In the genomic region with DNA sequence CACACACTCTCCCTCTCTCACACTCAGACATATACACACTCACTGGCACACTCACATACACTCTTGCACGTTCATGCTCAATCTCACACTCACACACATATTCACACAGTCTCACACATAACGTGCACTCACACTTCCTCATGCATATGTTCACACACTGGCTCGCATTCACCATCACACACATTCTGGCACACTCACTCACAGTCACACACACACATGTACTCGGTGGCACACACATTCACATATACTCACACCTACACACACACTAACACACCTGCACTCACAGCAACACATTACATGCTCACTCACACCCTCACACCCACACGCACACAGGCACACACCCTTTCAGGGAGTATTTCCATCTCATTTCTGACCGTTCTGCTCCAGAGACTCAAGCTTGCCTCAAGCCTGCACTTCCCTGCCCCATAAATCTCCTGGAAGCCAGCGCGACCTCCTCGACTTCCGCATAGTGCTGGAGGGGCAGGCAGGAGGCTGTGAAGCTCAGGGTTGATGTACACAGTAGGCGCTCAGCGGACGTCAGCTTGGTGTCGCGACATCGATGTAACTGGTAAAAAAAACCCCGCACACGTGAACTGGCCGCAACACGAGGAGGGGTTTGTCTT, we compare ENCODE assay signal across 1 cellular context.
TF ChIP-seq lines count a peak whose summit lies in the region.

No MANE protein-coding gene starts in this region.

TF ChIP-seq in HepG2, 621 proteins besides CTCF, POLR2A, EP300 and RAD21 (continued from another document):
- peak; percentile 17; the same call in 1 of the 2 replicates for TF ChIP-seq ATM (IDR thresholded peaks at IDR 0.05; ENCODE audit: borderline replicate concordance)
- TF ChIP-seq ZSCAN9 (CRISPR knock-in tag; IDR thresholded peaks at IDR 0.05; ENCODE audit: borderline replicate concordance) = no peak
- TF ChIP-seq ZNF577 (CRISPR knock-in tag; IDR thresholded peaks at IDR 0.05; ENCODE audit: borderline replicate concordance, low read depth) = no peak
- TF ChIP-seq ZC3H4 (CRISPR knock-in tag; IDR thresholded peaks at IDR 0.05; ENCODE audit: borderline replicate concordance) = no peak
- TF ChIP-seq ZNF484 (CRISPR knock-in tag; IDR thresholded peaks at IDR 0.05; ENCODE audit: borderline replicate concordance, low read depth) = no peak
- no peak for TF ChIP-seq RARA (CRISPR knock-in tag; IDR thresholded peaks at IDR 0.05)
- TF ChIP-seq, protein P1, sequence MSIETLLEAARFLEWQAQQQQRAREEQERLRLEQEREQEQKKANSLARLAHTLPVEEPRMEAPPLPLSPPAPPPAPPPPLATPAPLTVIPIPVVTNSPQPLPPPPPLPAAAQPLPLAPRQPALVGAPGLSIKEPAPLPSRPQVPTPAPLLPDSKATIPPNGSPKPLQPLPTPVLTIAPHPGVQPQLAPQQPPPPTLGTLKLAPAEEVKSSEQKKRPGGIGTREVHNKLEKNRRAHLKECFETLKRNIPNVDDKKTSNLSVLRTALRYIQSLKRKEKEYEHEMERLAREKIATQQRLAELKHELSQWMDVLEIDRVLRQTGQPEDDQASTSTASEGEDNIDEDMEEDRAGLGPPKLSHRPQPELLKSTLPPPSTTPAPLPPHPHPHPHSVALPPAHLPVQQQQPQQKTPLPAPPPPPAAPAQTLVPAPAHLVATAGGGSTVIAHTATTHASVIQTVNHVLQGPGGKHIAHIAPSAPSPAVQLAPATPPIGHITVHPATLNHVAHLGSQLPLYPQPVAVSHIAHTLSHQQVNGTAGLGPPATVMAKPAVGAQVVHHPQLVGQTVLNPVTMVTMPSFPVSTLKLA (IDR thresholded peaks at IDR 0.05) = 0 out of 2 replicates have a peak, but pooled peaks have one; percentile 7
- no peak for TF ChIP-seq AKAP8 (CRISPR knock-in tag; IDR thresholded peaks at IDR 0.05)
- TF ChIP-seq POLR2AphosphoS2 (IDR thresholded peaks at IDR 0.05; ENCODE audit: low read depth, low read length) = no peak
- TF ChIP-seq, protein P2, sequence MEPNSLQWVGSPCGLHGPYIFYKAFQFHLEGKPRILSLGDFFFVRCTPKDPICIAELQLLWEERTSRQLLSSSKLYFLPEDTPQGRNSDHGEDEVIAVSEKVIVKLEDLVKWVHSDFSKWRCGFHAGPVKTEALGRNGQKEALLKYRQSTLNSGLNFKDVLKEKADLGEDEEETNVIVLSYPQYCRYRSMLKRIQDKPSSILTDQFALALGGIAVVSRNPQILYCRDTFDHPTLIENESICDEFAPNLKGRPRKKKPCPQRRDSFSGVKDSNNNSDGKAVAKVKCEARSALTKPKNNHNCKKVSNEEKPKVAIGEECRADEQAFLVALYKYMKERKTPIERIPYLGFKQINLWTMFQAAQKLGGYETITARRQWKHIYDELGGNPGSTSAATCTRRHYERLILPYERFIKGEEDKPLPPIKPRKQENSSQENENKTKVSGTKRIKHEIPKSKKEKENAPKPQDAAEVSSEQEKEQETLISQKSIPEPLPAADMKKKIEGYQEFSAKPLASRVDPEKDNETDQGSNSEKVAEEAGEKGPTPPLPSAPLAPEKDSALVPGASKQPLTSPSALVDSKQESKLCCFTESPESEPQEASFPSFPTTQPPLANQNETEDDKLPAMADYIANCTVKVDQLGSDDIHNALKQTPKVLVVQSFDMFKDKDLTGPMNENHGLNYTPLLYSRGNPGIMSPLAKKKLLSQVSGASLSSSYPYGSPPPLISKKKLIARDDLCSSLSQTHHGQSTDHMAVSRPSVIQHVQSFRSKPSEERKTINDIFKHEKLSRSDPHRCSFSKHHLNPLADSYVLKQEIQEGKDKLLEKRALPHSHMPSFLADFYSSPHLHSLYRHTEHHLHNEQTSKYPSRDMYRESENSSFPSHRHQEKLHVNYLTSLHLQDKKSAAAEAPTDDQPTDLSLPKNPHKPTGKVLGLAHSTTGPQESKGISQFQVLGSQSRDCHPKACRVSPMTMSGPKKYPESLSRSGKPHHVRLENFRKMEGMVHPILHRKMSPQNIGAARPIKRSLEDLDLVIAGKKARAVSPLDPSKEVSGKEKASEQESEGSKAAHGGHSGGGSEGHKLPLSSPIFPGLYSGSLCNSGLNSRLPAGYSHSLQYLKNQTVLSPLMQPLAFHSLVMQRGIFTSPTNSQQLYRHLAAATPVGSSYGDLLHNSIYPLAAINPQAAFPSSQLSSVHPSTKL (CRISPR knock-in tag; IDR thresholded peaks at IDR 0.05) = no peak
- no peak for TF ChIP-seq ZNF530 (CRISPR knock-in tag; IDR thresholded peaks at IDR 0.05; ENCODE audit: low read depth)
